In the genomic region with DNA sequence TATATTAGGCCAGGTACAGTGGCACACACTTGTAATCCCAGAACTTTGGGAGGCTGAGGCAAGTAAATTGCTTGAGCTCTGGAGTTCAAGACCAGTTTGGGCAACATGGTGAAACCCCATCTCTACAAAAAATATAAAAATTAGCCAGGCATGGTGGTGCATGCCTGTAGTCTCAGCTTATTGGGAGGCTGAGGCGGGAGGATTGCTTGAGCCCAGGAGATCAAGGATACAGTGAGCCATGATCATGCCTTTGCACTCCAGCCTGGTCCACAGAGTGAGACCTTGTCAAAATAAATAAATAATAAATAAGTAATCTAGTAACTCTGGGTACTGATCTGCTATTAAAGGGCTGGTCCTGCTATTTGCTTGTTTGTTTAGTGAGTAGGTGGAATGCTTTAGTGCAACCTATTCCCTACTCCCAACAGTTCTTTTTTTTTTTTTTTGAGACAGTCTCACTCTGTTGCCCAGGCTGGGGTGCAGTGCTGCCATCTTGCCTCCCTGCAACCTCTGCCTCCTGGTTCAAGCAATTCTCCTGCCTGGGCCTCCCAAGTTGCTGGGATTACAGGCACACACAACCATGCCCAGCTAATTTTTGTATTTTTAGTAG, we compare ENCODE assay signal across 19 cellular contexts. TPM values are rescaled to one million over a fixed set of nuclear protein-coding genes. Genes with fewer than 3 reads are reported as not detected.
DNase-seq lines count a peak whose midpoint lies in the region; ATAC-seq, FAIRE-seq and TF ChIP-seq lines count a peak whose summit lies in the region.
"Had no signal": no experiment of that assay in that cellular context is flagged by ENCODE, and none has a peak within 500 bp of the region (broad histone marks: within the 10 kb centered on the region; RNA-seq: fewer than 3 reads in every experiment).

No MANE protein-coding gene starts in this region.

- H3K27me3 ChIP-seq in liver (ENCODE audit: control insufficient read depth in 4 of 4, insufficient read depth in 4 of 4, low read length in 3 of 4), result no peaks in the 10 kb centered on the region
- H3K27me3 ChIP-seq in suprapubic skin, result no peaks in the 10 kb centered on the region
- no peaks in the 10 kb centered on the region for H3K27me3 ChIP-seq in adrenal gland
- H3K27me3 ChIP-seq: BLaER1 treated with 17β-estradiol and CSF1 and Interleukin-3, amounts not matched to agents 10 nM and 100 nM had no signal

- peak overlapping the region in 1 of 2 experiments; percentile 45; a peak in 2 of 6 replicates for H3K27ac ChIP-seq in A549
- H3K27ac ChIP-seq in liver (ENCODE audit: low read depth in 1 of 2, low read length in 2 of 2), result no peak overlapping the region
- H3K27ac ChIP-seq in suprapubic skin, result peak overlapping the region; percentile 27
- no peak overlapping the region for H3K27ac ChIP-seq in adrenal gland
- H3K27ac ChIP-seq: BLaER1 treated with 17β-estradiol and CSF1 and Interleukin-3, amounts not matched to agents 10 nM and 100 nM had no signal

- no peak for TF ChIP-seq POLR2A in A549 (IDR thresholded peaks at IDR 0.05; ENCODE audit: low read length)
- no peak for TF ChIP-seq POLR2A in suprapubic skin (IDR thresholded peaks at IDR 0.05)
- TF ChIP-seq POLR2A in adrenal gland (IDR thresholded peaks at IDR 0.05), result no peak

- H3K4me3 Mint-ChIP-seq in T-helper 17 cell, result no peak overlapping the region
- H3K4me3 Mint-ChIP-seq: B cell; CD4-positive, CD25-positive, alpha-beta regulatory T cell; CD8-positive, alpha-beta memory T cell; H9 had no signal

- DNase-seq in A549 (ENCODE audit: low read depth in 1 of 2, low spot score in 1 of 2) (peak in 1 of 2 experiments; percentile 38), T-helper 17 cell (no peak), suprapubic skin (ENCODE audit: low spot score in 2 of 2) (no peak), dedifferentiated amniotic fluid mesenchymal stem cell (ENCODE audit: extremely low spot score) (no peak), adrenal gland (no peak)
- DNase-seq: 8988T; CD4-positive, CD25-positive, alpha-beta regulatory T cell; CD8-positive, alpha-beta memory T cell; COR-L47; H9 had no signal

- no peaks in the 10 kb centered on the region for H3K4me1 Mint-ChIP-seq in T-helper 17 cell
- H3K4me1 Mint-ChIP-seq: B cell; CD4-positive, CD25-positive, alpha-beta regulatory T cell; H9 had no signal

- no peaks in the 10 kb centered on the region for H3K36me3 ChIP-seq in liver (ENCODE audit: control insufficient read depth in 4 of 4, insufficient read depth in 3 of 4, low read depth in 1 of 4, low read length in 3 of 4)
- H3K36me3 ChIP-seq in suprapubic skin, result no peaks in the 10 kb centered on the region
- no peaks in the 10 kb centered on the region for H3K36me3 ChIP-seq in adrenal gland (replicated peaks in 1 of 2)
- H3K36me3 ChIP-seq: BLaER1 treated with 17β-estradiol and CSF1 and Interleukin-3, amounts not matched to agents 10 nM and 100 nM had no signal

- no peak overlapping the region for H3K9ac ChIP-seq in liver (ENCODE audit: low read depth in 1 of 2, low read length in 2 of 2)
- H3K9ac ChIP-seq: BLaER1 treated with 17β-estradiol and CSF1 and Interleukin-3, amounts not matched to agents 10 nM and 100 nM had no signal

- no peaks in the 10 kb centered on the region for H3K36me3 Mint-ChIP-seq in T-helper 17 cell (ENCODE audit: low read depth)
- H3K36me3 Mint-ChIP-seq: CD4-positive, CD25-positive, alpha-beta regulatory T cell; CD8-positive, alpha-beta memory T cell had no signal

- WGBS in A549 (ENCODE audit: missing lambda C conversion rate), result 63% methylated on average over 1 of the region's 1 CpG
- 96% methylated on average over 1 of the region's 1 CpG for WGBS in liver
- WGBS in suprapubic skin, result 95% methylated on average over 1 of the region's 1 CpG
- WGBS in adrenal gland, 4 donors, result 74 to 100% (median 83%) methylated on average over 1 of the region's 1 CpG

- H3K4me1 ChIP-seq in A549 (peaks cover 30% of the 10 kb centered on the region), liver (ENCODE audit: control insufficient read depth in 4 of 4, insufficient read depth in 4 of 4, low read length in 3 of 4) (peaks cover 6 to 14% (median 10%) of the 10 kb centered on the region in 4 donors), suprapubic skin (peaks cover 7% of the 10 kb centered on the region), adrenal gland (replicated peaks in 1 of 2) (no peaks in the 10 kb centered on the region)
- H3K4me1 ChIP-seq: BLaER1 treated with 17β-estradiol and CSF1 and Interleukin-3, amounts not matched to agents 10 nM and 100 nM had no signal

- TF ChIP-seq CTCF in A549 (IDR thresholded peaks at IDR 0.05) (no peak), liver (IDR thresholded peaks at IDR 0.05; ENCODE audit: low read depth, low read length, missing input control) (no peak), suprapubic skin (IDR thresholded peaks at IDR 0.05) (no peak), adrenal gland (IDR thresholded peaks at IDR 0.05) (no peak)

- peak in 1 of 2 experiments; percentile 36; a peak in 2 of 6 replicates for ATAC-seq in A549
- no peak for ATAC-seq in T-helper 17 cell
- ATAC-seq in HG03469 (IDR thresholded peaks at IDR 0.05; ENCODE audit: unreplicated experiment), result no peak

- intact Hi-C loops in adrenal gland (cut with DNase I), result no loop called here

- no peak for TF ChIP-seq EP300 in A549 (IDR thresholded peaks at IDR 0.05)
- TF ChIP-seq EP300 in suprapubic skin (IDR thresholded peaks at IDR 0.05), result no peak

- peak overlapping the region; percentile 4 for H3K27ac Mint-ChIP-seq in T-helper 17 cell
- H3K27ac Mint-ChIP-seq: B cell; CD4-positive, CD25-positive, alpha-beta regulatory T cell; CD8-positive, alpha-beta memory T cell; H9 had no signal

- no peak for FAIRE-seq in A549 (lab: Jason Lieb, UNC)
- FAIRE-seq: D721Med, G401.6, GM12891, GM19239, H1 had no signal

- POLR2A ChIA-PET in A549 (lab: Yijun Ruan, JAX), result interaction anchor here (2.4 kb wide), 1 partner anchor 9 kb away, joined by 7 read pairs; the partner anchor contains the start of gene INO80

- no peaks in the 10 kb centered on the region for H3K9me3 ChIP-seq in A549
- H3K9me3 ChIP-seq in T-helper 17 cell (ENCODE audit: control insufficient read depth, low read length, poor library complexity, severe bottlenecking), result no peaks in the 10 kb centered on the region
- no peaks in the 10 kb centered on the region for H3K9me3 ChIP-seq in liver (ENCODE audit: control insufficient read depth in 4 of 4, low read length in 3 of 4)
- no peaks in the 10 kb centered on the region for H3K9me3 ChIP-seq in suprapubic skin
- H3K9me3 ChIP-seq in adrenal gland (replicated peaks in 1 of 3), result no peaks in the 10 kb centered on the region

- H3K27me3 Mint-ChIP-seq in T-helper 17 cell, result peaks cover 5% of the 10 kb centered on the region

- no peak overlapping the region for H3K4me3 ChIP-seq in A549
- H3K4me3 ChIP-seq in liver (ENCODE audit: low read depth in 1 of 3, low read length in 3 of 3), result no peak overlapping the region
- no peak overlapping the region for H3K4me3 ChIP-seq in suprapubic skin
- no peak overlapping the region for H3K4me3 ChIP-seq in adrenal gland
- H3K4me3 ChIP-seq: BLaER1 treated with 17β-estradiol and CSF1 and Interleukin-3, amounts not matched to agents 10 nM and 100 nM had no signal

- CTCF ChIA-PET in A549 (lab: Yijun Ruan, JAX), result no interaction called here

- H3K4me2 ChIP-seq in A549, result peak overlapping the region; percentile 36; the same call in 2 of the 3 replicates
- H3K4me2 ChIP-seq: BLaER1 treated with 17β-estradiol and CSF1 and Interleukin-3, amounts not matched to agents 10 nM and 100 nM had no signal

- TF ChIP-seq RAD21 in A549 (conservative IDR thresholded peaks at IDR 0.05 in 1 of 2, IDR thresholded peaks at IDR 0.05 in 1 of 2), result no peak
- no peak for TF ChIP-seq RAD21 in liver (IDR thresholded peaks at IDR 0.05)

TF ChIP-seq in A549, 52 proteins besides CTCF, POLR2A, EP300 and RAD21 (continues in another document):
- TF ChIP-seq, protein P1, sequence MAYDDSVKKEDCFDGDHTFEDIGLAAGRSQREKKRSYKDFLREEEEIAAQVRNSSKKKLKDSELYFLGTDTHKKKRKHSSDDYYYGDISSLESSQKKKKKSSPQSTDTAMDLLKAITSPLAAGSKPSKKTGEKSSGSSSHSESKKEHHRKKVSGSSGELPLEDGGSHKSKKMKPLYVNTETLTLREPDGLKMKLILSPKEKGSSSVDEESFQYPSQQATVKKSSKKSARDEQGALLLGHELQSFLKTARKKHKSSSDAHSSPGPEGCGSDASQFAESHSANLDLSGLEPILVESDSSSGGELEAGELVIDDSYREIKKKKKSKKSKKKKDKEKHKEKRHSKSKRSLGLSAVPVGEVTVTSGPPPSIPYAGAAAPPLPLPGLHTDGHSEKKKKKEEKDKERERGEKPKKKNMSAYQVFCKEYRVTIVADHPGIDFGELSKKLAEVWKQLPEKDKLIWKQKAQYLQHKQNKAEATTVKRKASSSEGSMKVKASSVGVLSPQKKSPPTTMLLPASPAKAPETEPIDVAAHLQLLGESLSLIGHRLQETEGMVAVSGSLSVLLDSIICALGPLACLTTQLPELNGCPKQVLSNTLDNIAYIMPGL (CRISPR knock-in tag; IDR thresholded peaks at IDR 0.05; ENCODE audit: borderline replicate concordance), result no peak
- no peak for TF ChIP-seq CBX2 (IDR thresholded peaks at IDR 0.05; ENCODE audit: borderline replicate concordance, low read depth)

TF ChIP-seq in liver, 16 proteins besides CTCF, POLR2A, EP300 and RAD21:
- TF ChIP-seq EGR1 (IDR thresholded peaks at IDR 0.05; ENCODE audit: low read depth in 2 of 2) (no peak), HNF4G (IDR thresholded peaks at IDR 0.05) (no peak), SP1 (IDR thresholded peaks at IDR 0.05) (peak; percentile 25), RXRA (IDR thresholded peaks at IDR 0.05) (peak in 1 of 2 donors; percentile 14)

RNA-seq across cellular contexts. Expression of gene INO80, which starts 9.1 kb away (rescaled TPM):
- polyA plus RNA-seq in A549 (2011; rRNA removed) (6.7 and 11.6 TPM in 2 replicates), A549 (2017; fragmentation: RNase III; extraction: RNeasy Plus Mini Kit Qiagen cat#74134 plus additional on column Dnase treatment) (10.9 to 14.0 TPM (median 13.7 TPM) in 3 replicates), liver (1 to 10 TPM; 3.2 to 4.7 TPM), adrenal gland (10 to 100 TPM in 1 of 3 donors, 1 to 10 TPM in 2; 5.4 to 20.6 (median 5.9) TPM)
- polyA plus RNA-seq in A549 (2012; cell fraction: cytosol; rRNA removed), result 4.7 and 7.1 TPM in 2 replicates
- polyA plus RNA-seq in A549 (2012; cell fraction: nucleus; rRNA removed), result 10.6 and 12.3 TPM in 2 replicates
- 16.7 and 20.0 TPM in 2 replicates for polyA minus RNA-seq in A549 (2011; rRNA and poly(A)+ RNA removed)
- total RNA-seq in T-helper 17 cell (10 to 100 TPM; 28.5 to 37.5 TPM), liver (10 to 100 TPM; 14.1 to 19.7 TPM), suprapubic skin (10 to 100 TPM; 29.4 to 45.9 (median 41.0) TPM), adrenal gland (10 to 100 TPM; 16.7 to 25.0 (median 17.7) TPM)
